8 cellular contexts compared by ENCODE assay signal in the genomic region with DNA sequence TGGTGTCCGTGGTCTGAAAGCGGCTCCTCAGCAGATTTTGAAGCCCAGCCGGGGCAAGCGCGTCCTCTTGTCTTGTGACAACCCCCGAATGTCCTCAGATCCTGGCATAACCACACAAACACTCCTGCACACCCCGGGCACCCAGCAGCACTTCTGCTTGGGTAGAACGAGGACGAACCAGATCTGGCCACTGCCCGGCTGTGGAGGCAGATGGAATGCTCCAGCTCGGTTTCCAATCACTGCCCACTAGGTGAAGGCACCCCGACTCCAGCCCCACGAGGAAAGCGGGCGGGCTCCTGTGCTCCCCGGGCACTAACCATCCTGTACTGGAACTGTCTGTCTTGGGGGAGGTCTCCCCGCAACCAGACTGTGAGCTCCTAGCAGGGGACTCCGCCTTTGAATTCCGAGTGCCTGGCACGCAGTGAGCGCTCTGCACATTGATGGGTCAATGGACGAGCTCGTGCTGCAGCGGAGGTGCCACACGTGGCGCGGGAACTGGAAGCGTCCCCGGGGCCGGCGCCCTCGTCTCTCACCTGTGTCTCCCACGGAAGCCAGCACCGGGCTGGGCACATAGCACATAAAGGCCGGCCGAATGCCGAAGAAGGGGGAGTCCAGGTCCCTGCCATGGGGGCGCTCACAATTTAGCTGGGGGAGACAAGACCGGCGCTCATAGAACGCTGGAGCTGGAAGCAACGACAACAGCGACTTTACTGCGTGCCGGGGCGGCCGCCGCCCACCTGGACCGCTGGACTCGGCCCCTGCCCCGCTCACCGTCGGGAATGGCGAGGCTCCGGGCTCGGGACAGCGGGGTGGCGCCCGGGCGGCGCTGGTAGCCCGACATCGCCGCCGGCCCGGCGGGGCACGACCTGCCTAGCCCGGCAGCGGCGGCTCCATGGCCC. TPM values are rescaled to one million over a fixed set of nuclear protein-coding genes. Genes with fewer than 3 reads are reported as not detected.
A peak's percentile ranks its signal among the peaks of the same experiment; 100 is the strongest.
DNase-seq lines count a peak whose midpoint lies in the region; ATAC-seq and TF ChIP-seq lines count a peak whose summit lies in the region.

No MANE protein-coding gene starts in this region.

- H3K27me3 ChIP-seq in ascending aorta: no peaks in the 10 kb centered on the region

- peaks cover 42 to 46% of the 10 kb centered on the region in 2 donors for H3K36me3 ChIP-seq in ascending aorta

- peaks cover 9 to 19% of the 10 kb centered on the region in 2 donors for H3K4me1 ChIP-seq in ascending aorta

- DNase-seq in AG04449 (ENCODE audit: low read depth, low spot score) (no peak), RKO (ENCODE audit: low spot score) (peak; percentile 77), ascending aorta (ENCODE audit: low spot score in 2 of 2) (peak in 1 of 2 donors; percentile 67), skeletal muscle cell (ENCODE audit: low read depth) (no peak), NCI-H1436 treated with DMSO at 0.1 percent for 48 hours (lab: John Stamatoyannopoulos, UW) (no peak)

- ATAC-seq in GM18511 (IDR thresholded peaks at IDR 0.05; ENCODE audit: unreplicated experiment) (peak; percentile 23), HG03039 (IDR thresholded peaks at IDR 0.05; ENCODE audit: unreplicated experiment) (peak; percentile 10)

- CTCF ChIA-PET in AG04449 (lab: Yijun Ruan, JAX): interaction anchor here (0.6 to 3.5 kb wide), 9 partner anchors 10 to 97 kb away, joined by 3 to 41 read pairs (median 4); partner anchors contain the start of genes DNLZ and SNAPC4

- no peaks in the 10 kb centered on the region for H3K9me3 ChIP-seq in ascending aorta

- H3K27ac ChIP-seq in ascending aorta: peak overlapping the region; percentile 60 to 77

- intact Hi-C loops in ascending aorta (cut with DNase I): loop anchor here (1.0 to 5.0 kb wide), 4 partner anchors 10 to 72 kb away; partner anchors contain the start of genes DNLZ, INPP5E, SEC16A and SNAPC4

- H3K4me3 ChIP-seq in AG04449 (ENCODE audit: low read depth, low read length): peak overlapping the region; percentile 95
- H3K4me3 ChIP-seq in ascending aorta: peak overlapping the region; percentile 72 to 92
- peak overlapping the region; percentile 67 for H3K4me3 ChIP-seq in iPS-11a (ENCODE audit: low read depth, low read length)
- peak overlapping the region; percentile 90 for H3K4me3 ChIP-seq in skeletal muscle cell (ENCODE audit: low read depth, low read length)

- TF ChIP-seq CTCF in AG04449 (IDR thresholded peaks at IDR 0.05; ENCODE audit: insufficient read depth, low read length, missing control alignments) (no peak), ascending aorta (IDR thresholded peaks at IDR 0.05) (peak in 1 of 3 experiments; percentile 4)

- POLR2A ChIA-PET in AG04449 (lab: Yijun Ruan, JAX): interaction anchor here (1.2 kb wide), 2 partner anchors 9 to 47 kb away, joined by 4 to 6 read pairs; no protein-coding TSS in a partner anchor

RNA-seq across cellular contexts. Expression of gene ENTR1, which starts 0.6 kb away (rescaled TPM):
- total RNA-seq in ascending aorta: 27.7 TPM

RNA-seq across cellular contexts. Expression of gene PMPCA, which starts 0.7 kb away (rescaled TPM):
- 69.1 TPM for total RNA-seq in ascending aorta

RNA-seq across cellular contexts. Expression of gene SNAPC4, which starts 9.8 kb away (rescaled TPM):
- total RNA-seq in ascending aorta: 9.4 TPM

RNA-seq across cellular contexts. Expression of gene INPP5E, which starts 29.8 kb away (rescaled TPM):
- 20.2 TPM for total RNA-seq in ascending aorta

RNA-seq across cellular contexts. Expression of gene CARD9, which starts 36.3 kb away (rescaled TPM):
- total RNA-seq in ascending aorta: 0.43 TPM
